Comparison of ENCODE assay signal across 1 cellular context in the genomic region with DNA sequence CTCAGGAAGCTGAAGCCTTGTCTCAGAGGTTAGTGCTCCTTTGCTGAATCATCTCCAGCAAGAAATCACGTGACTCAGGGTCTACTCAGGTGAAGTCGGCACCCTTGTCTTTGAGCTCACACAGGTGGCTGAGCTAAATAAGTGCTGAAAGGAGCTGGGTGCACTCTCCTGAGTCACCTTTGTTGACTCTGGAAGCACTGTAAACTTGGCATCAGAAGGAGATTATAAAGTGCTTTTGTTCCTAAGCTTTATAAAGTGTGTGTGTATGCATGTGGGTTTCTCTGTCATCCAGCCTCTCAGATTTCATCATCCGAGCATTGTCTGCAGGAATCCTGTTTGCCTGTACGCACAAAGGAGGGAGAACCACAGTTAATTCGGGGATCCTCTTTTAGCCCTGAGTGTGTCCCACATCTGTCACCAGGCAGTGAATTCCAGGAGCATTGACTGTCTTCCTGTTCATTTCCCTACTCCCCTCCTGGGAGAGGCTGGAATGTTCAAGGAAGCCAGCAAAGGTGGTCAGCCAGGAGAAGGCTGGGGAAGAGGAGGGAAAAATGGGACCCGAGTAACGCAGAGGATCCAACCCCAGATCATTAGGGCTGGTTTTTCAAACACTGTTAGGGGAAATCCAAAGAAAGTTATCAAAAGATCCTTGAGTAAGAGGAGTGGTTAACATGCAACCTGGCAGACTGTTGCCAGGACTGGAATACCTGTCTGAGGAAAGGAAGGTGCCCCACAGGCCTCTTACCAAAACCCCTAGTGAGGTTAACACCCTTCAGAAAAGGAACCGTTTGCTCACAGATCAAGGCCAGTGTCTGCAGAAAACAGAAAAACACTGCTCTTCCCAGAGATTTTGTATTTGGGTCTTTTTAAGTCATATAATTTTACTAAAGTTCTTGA.
TF ChIP-seq lines count a peak whose summit lies in the region.

No MANE protein-coding gene starts in this region.

TF ChIP-seq in K562, 482 proteins besides CTCF, POLR2A, EP300 and RAD21 (continued from another document and continues in another):
- TF ChIP-seq, protein P1, sequence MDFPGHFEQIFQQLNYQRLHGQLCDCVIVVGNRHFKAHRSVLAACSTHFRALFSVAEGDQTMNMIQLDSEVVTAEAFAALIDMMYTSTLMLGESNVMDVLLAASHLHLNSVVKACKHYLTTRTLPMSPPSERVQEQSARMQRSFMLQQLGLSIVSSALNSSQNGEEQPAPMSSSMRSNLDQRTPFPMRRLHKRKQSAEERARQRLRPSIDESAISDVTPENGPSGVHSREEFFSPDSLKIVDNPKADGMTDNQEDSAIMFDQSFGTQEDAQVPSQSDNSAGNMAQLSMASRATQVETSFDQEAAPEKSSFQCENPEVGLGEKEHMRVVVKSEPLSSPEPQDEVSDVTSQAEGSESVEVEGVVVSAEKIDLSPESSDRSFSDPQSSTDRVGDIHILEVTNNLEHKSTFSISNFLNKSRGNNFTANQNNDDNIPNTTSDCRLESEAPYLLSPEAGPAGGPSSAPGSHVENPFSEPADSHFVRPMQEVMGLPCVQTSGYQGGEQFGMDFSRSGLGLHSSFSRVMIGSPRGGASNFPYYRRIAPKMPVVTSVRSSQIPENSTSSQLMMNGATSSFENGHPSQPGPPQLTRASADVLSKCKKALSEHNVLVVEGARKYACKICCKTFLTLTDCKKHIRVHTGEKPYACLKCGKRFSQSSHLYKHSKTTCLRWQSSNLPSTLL (IDR thresholded peaks at IDR 0.05): no peak
- TF ChIP-seq RAD51 (IDR thresholded peaks at IDR 0.05; ENCODE audit: borderline replicate concordance, low read depth): peak; percentile 95
- TF ChIP-seq ZEB2 (IDR thresholded peaks at IDR 0.05): peak; percentile 74
- TF ChIP-seq CLOCK (CRISPR knock-in tag; IDR thresholded peaks at IDR 0.05; ENCODE audit: borderline replicate concordance): no peak
- no peak for TF ChIP-seq FOXP1 (CRISPR knock-in tag; IDR thresholded peaks at IDR 0.05)
- no peak for TF ChIP-seq HNRNPK (IDR thresholded peaks at IDR 0.05; ENCODE audit: low read depth, low read length, poor library complexity, severe bottlenecking)
- no peak for TF ChIP-seq SRSF1 (IDR thresholded peaks at IDR 0.05; ENCODE audit: low read depth, low read length)
- TF ChIP-seq EP400 (IDR thresholded peaks at IDR 0.05): peak; percentile 46
- TF ChIP-seq, protein P2, sequence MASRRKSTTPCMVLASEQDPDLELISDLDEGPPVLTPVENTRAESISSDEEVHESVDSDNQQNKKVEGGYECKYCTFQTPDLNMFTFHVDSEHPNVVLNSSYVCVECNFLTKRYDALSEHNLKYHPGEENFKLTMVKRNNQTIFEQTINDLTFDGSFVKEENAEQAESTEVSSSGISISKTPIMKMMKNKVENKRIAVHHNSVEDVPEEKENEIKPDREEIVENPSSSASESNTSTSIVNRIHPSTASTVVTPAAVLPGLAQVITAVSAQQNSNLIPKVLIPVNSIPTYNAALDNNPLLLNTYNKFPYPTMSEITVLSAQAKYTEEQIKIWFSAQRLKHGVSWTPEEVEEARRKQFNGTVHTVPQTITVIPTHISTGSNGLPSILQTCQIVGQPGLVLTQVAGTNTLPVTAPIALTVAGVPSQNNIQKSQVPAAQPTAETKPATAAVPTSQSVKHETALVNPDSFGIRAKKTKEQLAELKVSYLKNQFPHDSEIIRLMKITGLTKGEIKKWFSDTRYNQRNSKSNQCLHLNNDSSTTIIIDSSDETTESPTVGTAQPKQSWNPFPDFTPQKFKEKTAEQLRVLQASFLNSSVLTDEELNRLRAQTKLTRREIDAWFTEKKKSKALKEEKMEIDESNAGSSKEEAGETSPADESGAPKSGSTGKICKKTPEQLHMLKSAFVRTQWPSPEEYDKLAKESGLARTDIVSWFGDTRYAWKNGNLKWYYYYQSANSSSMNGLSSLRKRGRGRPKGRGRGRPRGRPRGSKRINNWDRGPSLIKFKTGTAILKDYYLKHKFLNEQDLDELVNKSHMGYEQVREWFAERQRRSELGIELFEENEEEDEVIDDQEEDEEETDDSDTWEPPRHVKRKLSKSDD (conservative IDR thresholded peaks at IDR 0.05; ENCODE audit: low read length): no peak
- no peak for TF ChIP-seq DMBX1 (CRISPR knock-in tag; IDR thresholded peaks at IDR 0.05; ENCODE audit: borderline replicate concordance)
- TF ChIP-seq HIVEP1 (CRISPR knock-in tag; IDR thresholded peaks at IDR 0.05): no peak
- no peak for TF ChIP-seq POLR2AphosphoS5 (IDR thresholded peaks at IDR 0.05; ENCODE audit: control insufficient read depth, insufficient read depth, low read depth, low read length)
- TF ChIP-seq ZNF830 (CRISPR knock-in tag; IDR thresholded peaks at IDR 0.05): no peak
- TF ChIP-seq ZNF518B (CRISPR knock-in tag; IDR thresholded peaks at IDR 0.05): no peak
- no peak for TF ChIP-seq SMAD2 (IDR thresholded peaks at IDR 0.05; ENCODE audit: low read depth, low read length)
- TF ChIP-seq GATA2 (CRISPR knock-in tag; IDR thresholded peaks at IDR 0.05): no peak
- TF ChIP-seq CEBPG (CRISPR knock-in tag; IDR thresholded peaks at IDR 0.05): no peak
- peak; percentile 41 to 73; a peak in 3 of 4 replicates for TF ChIP-seq CEBPG (tag; conservative IDR thresholded peaks at IDR 0.05 in 1 of 2, IDR thresholded peaks at IDR 0.05 in 1 of 2)
- TF ChIP-seq SREBF1 (IDR thresholded peaks at IDR 0.05; ENCODE audit: borderline replicate concordance, low read depth, low read length): no peak
- peak; percentile 63 for TF ChIP-seq USF1 (CRISPR knock-in tag; IDR thresholded peaks at IDR 0.05)
- no peak for TF ChIP-seq NR1H2 (CRISPR knock-in tag; IDR thresholded peaks at IDR 0.05)
- TF ChIP-seq FIP1L1 (IDR thresholded peaks at IDR 0.05; ENCODE audit: low read depth, low read length, poor library complexity, severe bottlenecking): no peak
- TF ChIP-seq SMARCA4 (IDR thresholded peaks at IDR 0.05): peak; percentile 25; the same call in 1 of the 2 replicates
- no peak for TF ChIP-seq RBM15 (IDR thresholded peaks at IDR 0.05; ENCODE audit: insufficient read depth, low read length)
- TF ChIP-seq NFIX (CRISPR knock-in tag; IDR thresholded peaks at IDR 0.05; ENCODE audit: low read depth): no peak
- TF ChIP-seq ZNF77 (CRISPR knock-in tag; IDR thresholded peaks at IDR 0.05): no peak
- no peak for TF ChIP-seq TCFL5 (CRISPR knock-in tag; conservative IDR thresholded peaks at IDR 0.05)
- no peak for TF ChIP-seq CBFB (CRISPR knock-in tag; IDR thresholded peaks at IDR 0.05)
- TF ChIP-seq, protein P3, sequence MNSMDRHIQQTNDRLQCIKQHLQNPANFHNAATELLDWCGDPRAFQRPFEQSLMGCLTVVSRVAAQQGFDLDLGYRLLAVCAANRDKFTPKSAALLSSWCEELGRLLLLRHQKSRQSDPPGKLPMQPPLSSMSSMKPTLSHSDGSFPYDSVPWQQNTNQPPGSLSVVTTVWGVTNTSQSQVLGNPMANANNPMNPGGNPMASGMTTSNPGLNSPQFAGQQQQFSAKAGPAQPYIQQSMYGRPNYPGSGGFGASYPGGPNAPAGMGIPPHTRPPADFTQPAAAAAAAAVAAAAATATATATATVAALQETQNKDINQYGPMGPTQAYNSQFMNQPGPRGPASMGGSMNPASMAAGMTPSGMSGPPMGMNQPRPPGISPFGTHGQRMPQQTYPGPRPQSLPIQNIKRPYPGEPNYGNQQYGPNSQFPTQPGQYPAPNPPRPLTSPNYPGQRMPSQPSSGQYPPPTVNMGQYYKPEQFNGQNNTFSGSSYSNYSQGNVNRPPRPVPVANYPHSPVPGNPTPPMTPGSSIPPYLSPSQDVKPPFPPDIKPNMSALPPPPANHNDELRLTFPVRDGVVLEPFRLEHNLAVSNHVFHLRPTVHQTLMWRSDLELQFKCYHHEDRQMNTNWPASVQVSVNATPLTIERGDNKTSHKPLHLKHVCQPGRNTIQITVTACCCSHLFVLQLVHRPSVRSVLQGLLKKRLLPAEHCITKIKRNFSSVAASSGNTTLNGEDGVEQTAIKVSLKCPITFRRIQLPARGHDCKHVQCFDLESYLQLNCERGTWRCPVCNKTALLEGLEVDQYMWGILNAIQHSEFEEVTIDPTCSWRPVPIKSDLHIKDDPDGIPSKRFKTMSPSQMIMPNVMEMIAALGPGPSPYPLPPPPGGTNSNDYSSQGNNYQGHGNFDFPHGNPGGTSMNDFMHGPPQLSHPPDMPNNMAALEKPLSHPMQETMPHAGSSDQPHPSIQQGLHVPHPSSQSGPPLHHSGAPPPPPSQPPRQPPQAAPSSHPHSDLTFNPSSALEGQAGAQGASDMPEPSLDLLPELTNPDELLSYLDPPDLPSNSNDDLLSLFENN (IDR thresholded peaks at IDR 0.05; ENCODE audit: low read depth in 2 of 2, low read length in 2 of 2): no peak
- no peak for TF ChIP-seq TGIF2 (CRISPR knock-in tag; IDR thresholded peaks at IDR 0.05)
- no peak for TF ChIP-seq MYNN (IDR thresholded peaks at IDR 0.05)
- TF ChIP-seq MYNN (CRISPR knock-in tag; IDR thresholded peaks at IDR 0.05): no peak
- no peak for TF ChIP-seq ZFPM2 (CRISPR knock-in tag; IDR thresholded peaks at IDR 0.05)
- 0 out of 2 replicates have a peak, but pooled peaks have one; percentile 30 for TF ChIP-seq CTBP1 (IDR thresholded peaks at IDR 0.05; ENCODE audit: borderline replicate concordance)
- no peak for TF ChIP-seq KLF16 (IDR thresholded peaks at IDR 0.05)
- no peak for TF ChIP-seq NFIC (IDR thresholded peaks at IDR 0.05)
- TF ChIP-seq SP2 (IDR thresholded peaks at IDR 0.05; ENCODE audit: extremely low read depth, low read depth, low read length, poor library complexity, severe bottlenecking): no peak
- TF ChIP-seq ZNF398 (CRISPR knock-in tag; IDR thresholded peaks at IDR 0.05): no peak
- TF ChIP-seq PTBP1 (IDR thresholded peaks at IDR 0.05; ENCODE audit: low read depth, low read length): no peak
- TF ChIP-seq ZNF263 (CRISPR knock-in tag; IDR thresholded peaks at IDR 0.05; ENCODE audit: borderline replicate concordance): no peak
- TF ChIP-seq ZNF174 (CRISPR knock-in tag; IDR thresholded peaks at IDR 0.05): no peak
- no peak for TF ChIP-seq HNRNPH1 (optimal IDR thresholded peaks at IDR 0.05; ENCODE audit: low read depth, low read length)
- no peak for TF ChIP-seq FOXK2 (conservative IDR thresholded peaks at IDR 0.05 in 1 of 2, IDR thresholded peaks at IDR 0.05 in 1 of 2; ENCODE audit: low read depth in 2 of 2)
